Comparison of ENCODE assay signal across 1 cellular context in genomic region chr6:63634630-63635029, GRCh38.
TF ChIP-seq lines count a peak whose summit lies in the region.

No MANE protein-coding gene starts in this region.

TF ChIP-seq in HEK293, 187 proteins besides CTCF, POLR2A, EP300 and RAD21 (continued from another document and continues in another):
- TF ChIP-seq, protein P1, sequence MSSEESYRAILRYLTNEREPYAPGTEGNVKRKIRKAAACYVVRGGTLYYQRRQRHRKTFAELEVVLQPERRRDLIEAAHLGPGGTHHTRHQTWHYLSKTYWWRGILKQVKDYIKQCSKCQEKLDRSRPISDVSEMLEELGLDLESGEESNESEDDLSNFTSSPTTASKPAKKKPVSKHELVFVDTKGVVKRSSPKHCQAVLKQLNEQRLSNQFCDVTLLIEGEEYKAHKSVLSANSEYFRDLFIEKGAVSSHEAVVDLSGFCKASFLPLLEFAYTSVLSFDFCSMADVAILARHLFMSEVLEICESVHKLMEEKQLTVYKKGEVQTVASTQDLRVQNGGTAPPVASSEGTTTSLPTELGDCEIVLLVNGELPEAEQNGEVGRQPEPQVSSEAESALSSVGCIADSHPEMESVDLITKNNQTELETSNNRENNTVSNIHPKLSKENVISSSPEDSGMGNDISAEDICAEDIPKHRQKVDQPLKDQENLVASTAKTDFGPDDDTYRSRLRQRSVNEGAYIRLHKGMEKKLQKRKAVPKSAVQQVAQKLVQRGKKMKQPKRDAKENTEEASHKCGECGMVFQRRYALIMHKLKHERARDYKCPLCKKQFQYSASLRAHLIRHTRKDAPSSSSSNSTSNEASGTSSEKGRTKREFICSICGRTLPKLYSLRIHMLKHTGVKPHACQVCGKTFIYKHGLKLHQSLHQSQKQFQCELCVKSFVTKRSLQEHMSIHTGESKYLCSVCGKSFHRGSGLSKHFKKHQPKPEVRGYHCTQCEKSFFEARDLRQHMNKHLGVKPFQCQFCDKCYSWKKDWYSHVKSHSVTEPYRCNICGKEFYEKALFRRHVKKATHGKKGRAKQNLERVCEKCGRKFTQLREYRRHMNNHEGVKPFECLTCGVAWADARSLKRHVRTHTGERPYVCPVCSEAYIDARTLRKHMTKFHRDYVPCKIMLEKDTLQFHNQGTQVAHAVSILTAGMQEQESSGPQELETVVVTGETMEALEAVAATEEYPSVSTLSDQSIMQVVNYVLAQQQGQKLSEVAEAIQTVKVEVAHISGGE (tag by site-specific recombination; conservative IDR thresholded peaks at IDR 0.05; ENCODE audit: low read depth): no peak
- TF ChIP-seq ZNF221 (tag by site-specific recombination; IDR thresholded peaks at IDR 0.05; ENCODE audit: borderline replicate concordance) (no peak), ZNF555 (tag by site-specific recombination; conservative IDR thresholded peaks at IDR 0.05) (no peak), ZBTB48 (tag by site-specific recombination; IDR thresholded peaks at IDR 0.05) (peak; percentile 67), ZFHX2 (tag by site-specific recombination; conservative IDR thresholded peaks at IDR 0.05) (no peak), ZNF621 (tag by site-specific recombination; IDR thresholded peaks at IDR 0.05) (no peak), ZNF624 (tag by site-specific recombination; IDR thresholded peaks at IDR 0.05) (no peak), ZNF560 (tag by site-specific recombination; IDR thresholded peaks at IDR 0.05; ENCODE audit: borderline replicate concordance) (no peak), SP3 (tag by site-specific recombination; IDR thresholded peaks at IDR 0.05) (no peak), SP7 (tag by site-specific recombination; IDR thresholded peaks at IDR 0.05) (peak; percentile 95), ZNF501 (tag by site-specific recombination; IDR thresholded peaks at IDR 0.05) (no peak), REPIN1 (tag by site-specific recombination; IDR thresholded peaks at IDR 0.05; ENCODE audit: low read depth) (no peak), ZNF24 (tag by site-specific recombination; IDR thresholded peaks at IDR 0.05) (no peak), ZNF629 (tag by site-specific recombination; IDR thresholded peaks at IDR 0.05) (no peak), ZNF785 (tag by site-specific recombination; IDR thresholded peaks at IDR 0.05) (no peak), IKZF3 (tag by site-specific recombination; IDR thresholded peaks at IDR 0.05) (peak; percentile 36; the same call in 1 of the 2 replicates), ZNF792 (tag by site-specific recombination; IDR thresholded peaks at IDR 0.05) (no peak), ZNF19 (tag by site-specific recombination; IDR thresholded peaks at IDR 0.05; ENCODE audit: low read depth) (no peak), ZNF398 (tag by site-specific recombination; IDR thresholded peaks at IDR 0.05) (no peak), ZBTB21 (tag by site-specific recombination; IDR thresholded peaks at IDR 0.05) (no peak), KLF10 (tag by site-specific recombination; IDR thresholded peaks at IDR 0.05) (no peak; the same call in 1 of the 2 replicates), ZNF747 (tag by site-specific recombination; IDR thresholded peaks at IDR 0.05) (no peak), ZNF549 (tag by site-specific recombination; IDR thresholded peaks at IDR 0.05) (no peak), ZNF677 (tag by site-specific recombination; IDR thresholded peaks at IDR 0.05) (no peak), ZNF155 (tag by site-specific recombination; IDR thresholded peaks at IDR 0.05) (no peak), ZNF354C (tag by site-specific recombination; IDR thresholded peaks at IDR 0.05; ENCODE audit: borderline replicate concordance, low read depth) (no peak), ZNF416 (tag by site-specific recombination; IDR thresholded peaks at IDR 0.05) (no peak), GLI4 (tag by site-specific recombination; IDR thresholded peaks at IDR 0.05) (no peak), ZNF148 (tag by site-specific recombination; IDR thresholded peaks at IDR 0.05; ENCODE audit: borderline replicate concordance) (no peak), ZNF114 (tag by site-specific recombination; IDR thresholded peaks at IDR 0.05) (no peak), ZSCAN16 (tag by site-specific recombination; IDR thresholded peaks at IDR 0.05) (no peak), ZSCAN18 (tag by site-specific recombination; IDR thresholded peaks at IDR 0.05) (no peak)
- TF ChIP-seq, protein P2, sequence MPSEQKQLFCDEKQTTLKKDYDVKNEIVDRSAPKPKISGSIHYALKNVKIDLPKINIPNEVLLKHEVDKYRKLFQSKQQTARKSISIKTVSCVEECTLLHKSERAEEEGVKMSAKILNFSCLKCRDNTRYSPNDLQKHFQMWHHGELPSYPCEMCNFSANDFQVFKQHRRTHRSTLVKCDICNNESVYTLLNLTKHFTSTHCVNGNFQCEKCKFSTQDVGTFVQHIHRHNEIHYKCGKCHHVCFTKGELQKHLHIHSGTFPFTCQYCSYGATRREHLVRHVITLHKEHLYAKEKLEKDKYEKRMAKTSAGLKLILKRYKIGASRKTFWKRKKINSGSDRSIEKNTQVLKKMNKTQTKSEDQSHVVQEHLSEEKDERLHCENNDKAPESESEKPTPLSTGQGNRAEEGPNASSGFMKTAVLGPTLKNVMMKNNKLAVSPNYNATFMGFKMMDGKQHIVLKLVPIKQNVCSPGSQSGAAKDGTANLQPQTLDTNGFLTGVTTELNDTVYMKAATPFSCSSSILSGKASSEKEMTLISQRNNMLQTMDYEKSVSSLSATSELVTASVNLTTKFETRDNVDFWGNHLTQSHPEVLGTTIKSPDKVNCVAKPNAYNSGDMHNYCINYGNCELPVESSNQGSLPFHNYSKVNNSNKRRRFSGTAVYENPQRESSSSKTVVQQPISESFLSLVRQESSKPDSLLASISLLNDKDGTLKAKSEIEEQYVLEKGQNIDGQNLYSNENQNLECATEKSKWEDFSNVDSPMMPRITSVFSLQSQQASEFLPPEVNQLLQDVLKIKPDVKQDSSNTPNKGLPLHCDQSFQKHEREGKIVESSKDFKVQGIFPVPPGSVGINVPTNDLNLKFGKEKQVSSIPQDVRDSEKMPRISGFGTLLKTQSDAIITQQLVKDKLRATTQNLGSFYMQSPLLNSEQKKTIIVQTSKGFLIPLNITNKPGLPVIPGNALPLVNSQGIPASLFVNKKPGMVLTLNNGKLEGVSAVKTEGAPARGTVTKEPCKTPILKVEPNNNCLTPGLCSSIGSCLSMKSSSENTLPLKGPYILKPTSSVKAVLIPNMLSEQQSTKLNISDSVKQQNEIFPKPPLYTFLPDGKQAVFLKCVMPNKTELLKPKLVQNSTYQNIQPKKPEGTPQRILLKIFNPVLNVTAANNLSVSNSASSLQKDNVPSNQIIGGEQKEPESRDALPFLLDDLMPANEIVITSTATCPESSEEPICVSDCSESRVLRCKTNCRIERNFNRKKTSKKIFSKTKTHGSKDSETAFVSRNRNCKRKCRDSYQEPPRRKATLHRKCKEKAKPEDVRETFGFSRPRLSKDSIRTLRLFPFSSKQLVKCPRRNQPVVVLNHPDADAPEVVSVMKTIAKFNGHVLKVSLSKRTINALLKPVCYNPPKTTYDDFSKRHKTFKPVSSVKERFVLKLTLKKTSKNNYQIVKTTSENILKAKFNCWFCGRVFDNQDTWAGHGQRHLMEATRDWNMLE (tag by site-specific recombination; conservative IDR thresholded peaks at IDR 0.05; ENCODE audit: low read depth): no peak
- TF ChIP-seq, protein P3, sequence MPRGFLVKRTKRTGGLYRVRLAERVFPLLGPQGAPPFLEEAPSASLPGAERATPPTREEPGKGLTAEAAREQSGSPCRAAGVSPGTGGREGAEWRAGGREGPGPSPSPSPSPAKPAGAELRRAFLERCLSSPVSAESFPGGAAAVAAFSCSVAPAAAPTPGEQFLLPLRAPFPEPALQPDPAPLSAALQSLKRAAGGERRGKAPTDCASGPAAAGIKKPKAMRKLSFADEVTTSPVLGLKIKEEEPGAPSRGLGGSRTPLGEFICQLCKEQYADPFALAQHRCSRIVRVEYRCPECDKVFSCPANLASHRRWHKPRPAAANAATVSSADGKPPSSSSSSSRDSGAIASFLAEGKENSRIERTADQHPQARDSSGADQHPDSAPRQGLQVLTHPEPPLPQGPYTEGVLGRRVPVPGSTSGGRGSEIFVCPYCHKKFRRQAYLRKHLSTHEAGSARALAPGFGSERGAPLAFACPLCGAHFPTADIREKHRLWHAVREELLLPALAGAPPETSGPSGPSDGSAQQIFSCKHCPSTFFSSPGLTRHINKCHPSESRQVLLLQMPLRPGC (tag by site-specific recombination; IDR thresholded peaks at IDR 0.05): no peak
- TF ChIP-seq, protein P4, sequence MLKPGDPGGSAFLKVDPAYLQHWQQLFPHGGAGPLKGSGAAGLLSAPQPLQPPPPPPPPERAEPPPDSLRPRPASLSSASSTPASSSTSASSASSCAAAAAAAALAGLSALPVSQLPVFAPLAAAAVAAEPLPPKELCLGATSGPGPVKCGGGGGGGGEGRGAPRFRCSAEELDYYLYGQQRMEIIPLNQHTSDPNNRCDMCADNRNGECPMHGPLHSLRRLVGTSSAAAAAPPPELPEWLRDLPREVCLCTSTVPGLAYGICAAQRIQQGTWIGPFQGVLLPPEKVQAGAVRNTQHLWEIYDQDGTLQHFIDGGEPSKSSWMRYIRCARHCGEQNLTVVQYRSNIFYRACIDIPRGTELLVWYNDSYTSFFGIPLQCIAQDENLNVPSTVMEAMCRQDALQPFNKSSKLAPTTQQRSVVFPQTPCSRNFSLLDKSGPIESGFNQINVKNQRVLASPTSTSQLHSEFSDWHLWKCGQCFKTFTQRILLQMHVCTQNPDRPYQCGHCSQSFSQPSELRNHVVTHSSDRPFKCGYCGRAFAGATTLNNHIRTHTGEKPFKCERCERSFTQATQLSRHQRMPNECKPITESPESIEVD (tag by site-specific recombination; IDR thresholded peaks at IDR 0.05): peak; percentile 64
- TF ChIP-seq, protein P5, sequence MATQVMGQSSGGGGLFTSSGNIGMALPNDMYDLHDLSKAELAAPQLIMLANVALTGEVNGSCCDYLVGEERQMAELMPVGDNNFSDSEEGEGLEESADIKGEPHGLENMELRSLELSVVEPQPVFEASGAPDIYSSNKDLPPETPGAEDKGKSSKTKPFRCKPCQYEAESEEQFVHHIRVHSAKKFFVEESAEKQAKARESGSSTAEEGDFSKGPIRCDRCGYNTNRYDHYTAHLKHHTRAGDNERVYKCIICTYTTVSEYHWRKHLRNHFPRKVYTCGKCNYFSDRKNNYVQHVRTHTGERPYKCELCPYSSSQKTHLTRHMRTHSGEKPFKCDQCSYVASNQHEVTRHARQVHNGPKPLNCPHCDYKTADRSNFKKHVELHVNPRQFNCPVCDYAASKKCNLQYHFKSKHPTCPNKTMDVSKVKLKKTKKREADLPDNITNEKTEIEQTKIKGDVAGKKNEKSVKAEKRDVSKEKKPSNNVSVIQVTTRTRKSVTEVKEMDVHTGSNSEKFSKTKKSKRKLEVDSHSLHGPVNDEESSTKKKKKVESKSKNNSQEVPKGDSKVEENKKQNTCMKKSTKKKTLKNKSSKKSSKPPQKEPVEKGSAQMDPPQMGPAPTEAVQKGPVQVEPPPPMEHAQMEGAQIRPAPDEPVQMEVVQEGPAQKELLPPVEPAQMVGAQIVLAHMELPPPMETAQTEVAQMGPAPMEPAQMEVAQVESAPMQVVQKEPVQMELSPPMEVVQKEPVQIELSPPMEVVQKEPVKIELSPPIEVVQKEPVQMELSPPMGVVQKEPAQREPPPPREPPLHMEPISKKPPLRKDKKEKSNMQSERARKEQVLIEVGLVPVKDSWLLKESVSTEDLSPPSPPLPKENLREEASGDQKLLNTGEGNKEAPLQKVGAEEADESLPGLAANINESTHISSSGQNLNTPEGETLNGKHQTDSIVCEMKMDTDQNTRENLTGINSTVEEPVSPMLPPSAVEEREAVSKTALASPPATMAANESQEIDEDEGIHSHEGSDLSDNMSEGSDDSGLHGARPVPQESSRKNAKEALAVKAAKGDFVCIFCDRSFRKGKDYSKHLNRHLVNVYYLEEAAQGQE (tag by site-specific recombination; IDR thresholded peaks at IDR 0.05): no peak
- TF ChIP-seq, protein P6, sequence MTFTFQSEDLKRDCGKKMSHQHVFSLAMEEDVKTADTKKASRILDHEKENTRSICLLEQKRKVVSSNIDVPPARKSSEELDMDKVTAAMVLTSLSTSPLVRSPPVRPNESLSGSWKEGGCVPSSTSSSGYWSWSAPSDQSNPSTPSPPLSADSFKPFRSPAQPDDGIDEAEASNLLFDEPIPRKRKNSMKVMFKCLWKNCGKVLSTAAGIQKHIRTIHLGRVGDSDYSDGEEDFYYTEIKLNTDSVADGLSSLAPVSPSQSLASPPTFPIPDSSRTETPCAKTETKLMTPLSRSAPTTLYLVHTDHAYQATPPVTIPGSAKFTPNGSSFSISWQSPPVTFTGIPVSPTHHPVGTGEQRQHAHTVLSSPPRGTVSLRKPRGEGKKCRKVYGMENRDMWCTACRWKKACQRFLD (tag by site-specific recombination; IDR thresholded peaks at IDR 0.05): no peak
